2 cellular contexts compared by ENCODE assay signal in genomic region chr5:95801961-95802360, GRCh38.
TF ChIP-seq lines count a peak whose summit lies in the region.

No MANE protein-coding gene starts in this region.

TF ChIP-seq in endothelial cell of umbilical vein, 7 proteins besides CTCF, POLR2A, EP300 and RAD21 (continued from another document):
- TF ChIP-seq FOS (IDR thresholded peaks at IDR 0.05; ENCODE audit: borderline replicate concordance, insufficient read depth, low read length), result no peak
- TF ChIP-seq MAX (IDR thresholded peaks at IDR 0.05; ENCODE audit: insufficient read depth, insufficient read length), result no peak
- TF ChIP-seq JUN (IDR thresholded peaks at IDR 0.05; ENCODE audit: borderline replicate concordance, insufficient read depth, insufficient read length, low read depth), result no peak

TF ChIP-seq in GM12891, 5 proteins besides CTCF, POLR2A, EP300 and RAD21 (continued from another document):
- TF ChIP-seq POU2F2 (IDR thresholded peaks at IDR 0.05; ENCODE audit: low read depth, low read length), result no peak
